ENCODE assay signal across 8 cellular contexts in genomic region chr2:226031962-226032441, GRCh38.
DNase-seq lines count a peak whose midpoint lies in the region; ATAC-seq and TF ChIP-seq lines count a peak whose summit lies in the region.

No MANE protein-coding gene starts in this region.

- TF ChIP-seq POLR2A in prostate gland (IDR thresholded peaks at IDR 0.05) = no peak

- intact Hi-C loops in prostate gland (cut with DNase I) = no loop called here

- H3K4me1 ChIP-seq in SK-N-SH (ENCODE audit: control insufficient read depth in 1 of 2, insufficient read depth in 2 of 2, low read depth in 1 of 2, low read length in 1 of 2) = peaks cover 8% of the 10 kb centered on the region in 2 experiments; a peak in 2 of 4 replicates
- no peaks in the 10 kb centered on the region for H3K4me1 ChIP-seq in foreskin keratinocyte
- H3K4me1 ChIP-seq in prostate gland (replicated peaks) = no peaks in the 10 kb centered on the region

- H3F3A ChIP-seq in SK-N-SH (replicated peaks; ENCODE audit: insufficient read depth) = peaks cover 9% of the 10 kb centered on the region

- H3K4me3 ChIP-seq in SK-N-SH (ENCODE audit: low read depth in 2 of 2, low read length in 1 of 2) (peak overlapping the region; percentile 62 to 72), prostate gland (no peak overlapping the region)

- H2AFZ ChIP-seq in SK-N-SH (ENCODE audit: low read depth) = peak overlapping the region; percentile 24; the same call in 1 of the 2 replicates

- CTCF ChIA-PET in SK-N-SH (lab: Yijun Ruan, JAX) = no interaction called here

- peak; percentile 23 for DNase-seq in ELR (ENCODE audit: low read depth)
- DNase-seq in SK-N-SH = peak; percentile 1
- DNase-seq in foreskin keratinocyte = no peak
- no peak for DNase-seq in prostate gland (ENCODE audit: low spot score)
- DNase-seq in COR-L47 (lab: John Stamatoyannopoulos, UW) = no peak
- no peak for DNase-seq in mucosa of gallbladder (ENCODE audit: low spot score)

- peak overlapping the region; percentile 53; the same call in 1 of the 2 replicates for H3K9ac ChIP-seq in SK-N-SH

- TF ChIP-seq CTCF in SK-N-SH (IDR thresholded peaks at IDR 0.05) = no peak
- no peak for TF ChIP-seq CTCF in foreskin keratinocyte (conservative IDR thresholded peaks at IDR 0.05)
- no peak for TF ChIP-seq CTCF in prostate gland (IDR thresholded peaks at IDR 0.05)

- POLR2A ChIA-PET in SK-N-SH (lab: Yijun Ruan, JAX) = no interaction called here

- H3K36me3 ChIP-seq in SK-N-SH (replicated peaks in 1 of 2; ENCODE audit: control insufficient read depth in 1 of 2, insufficient read depth in 2 of 2, low read length in 1 of 2) (no peaks in the 10 kb centered on the region), prostate gland (no peaks in the 10 kb centered on the region)

- no peaks in the 10 kb centered on the region for H3K9me2 ChIP-seq in SK-N-SH

- H3K27ac ChIP-seq in SK-N-SH (ENCODE audit: low read depth in 2 of 2, low read length in 1 of 2) = peak overlapping the region; percentile 64 to 77
- peak overlapping the region; percentile 29 for H3K27ac ChIP-seq in foreskin keratinocyte
- peak overlapping the region; percentile 63 for H3K27ac ChIP-seq in prostate gland

- TF ChIP-seq RAD21 in SK-N-SH (IDR thresholded peaks at IDR 0.05; ENCODE audit: low read length) = no peak

- ATAC-seq in foreskin keratinocyte (no peak), GM21390 (IDR thresholded peaks at IDR 0.05; ENCODE audit: unreplicated experiment) (no peak), HG03025 (IDR thresholded peaks at IDR 0.05; ENCODE audit: low FRiP score, unreplicated experiment) (no peak)

- 39% methylated on average over 2 of the region's 2 CpGs for WGBS in SK-N-SH (ENCODE audit: low lambda C conversion rate)
- WGBS in prostate gland = 29% methylated on average over 2 of the region's 2 CpGs

- no peak for TF ChIP-seq EP300 in SK-N-SH (IDR thresholded peaks at IDR 0.05; ENCODE audit: borderline replicate concordance in 1 of 2, low read depth in 1 of 2, low read length in 1 of 2)

- no peaks in the 10 kb centered on the region for H3K27me3 ChIP-seq in SK-N-SH (ENCODE audit: insufficient read depth)
- H3K27me3 ChIP-seq in foreskin keratinocyte = no peaks in the 10 kb centered on the region
- H3K27me3 ChIP-seq in prostate gland (replicated peaks; ENCODE audit: insufficient read depth) = no peaks in the 10 kb centered on the region

- no peaks in the 10 kb centered on the region for H3K79me2 ChIP-seq in SK-N-SH (ENCODE audit: insufficient read depth)

- H3K4me2 ChIP-seq in SK-N-SH = peak overlapping the region; percentile 88

- no peaks in the 10 kb centered on the region for H4K20me1 ChIP-seq in SK-N-SH (ENCODE audit: insufficient read depth)

- H3K9me3 ChIP-seq in SK-N-SH (no peaks in the 10 kb centered on the region), prostate gland (no peaks in the 10 kb centered on the region)

TF ChIP-seq in SK-N-SH, 30 proteins besides CTCF, POLR2A, EP300 and RAD21:
- TF ChIP-seq PBX3 (IDR thresholded peaks at IDR 0.05) (peak; percentile 1; the same call in 1 of the 2 replicates), TAF1 (IDR thresholded peaks at IDR 0.05; ENCODE audit: borderline replicate concordance, low read depth, low read length) (no peak), GATA2 (CRISPR knock-in tag; IDR thresholded peaks at IDR 0.05) (no peak)

Comparison
In these comparisons a context has a peak if more than half of its experiments do, and no peak if none do; other contexts are left out.
1. DNase-seq: peak in ELR (single experiment) and SK-N-SH (single experiment); none in foreskin keratinocyte (0 of 2), prostate gland (single experiment), COR-L47 (single experiment) and mucosa of gallbladder (single experiment).
2. H3K4me3 ChIP-seq: peak in SK-N-SH (2 of 2); none in prostate gland (0 of 2).
3. Peak in every context shown above with its lines, with median percentiles within 50 percentile points of each other: H3K27ac ChIP-seq.